28 cellular contexts compared by ENCODE assay signal in genomic region chr11:45800261-45800660, GRCh38.
"Had no signal": no experiment of that assay in that cellular context is flagged by ENCODE, and none has a peak within 500 bp of the region (broad histone marks: within the 10 kb centered on the region; RNA-seq: fewer than 3 reads in every experiment).

No MANE protein-coding gene starts in this region.

- H3K27me3 Mint-ChIP-seq: effector memory CD8-positive, alpha-beta T cell had no signal

- H3K27ac ChIP-seq: colonic mucosa, coronary artery, dorsolateral prefrontal cortex, epithelial cell of prostate, esophagus muscularis mucosa, esophagus squamous epithelium, foreskin keratinocyte, gastrocnemius medialis, gastroesophageal sphincter, heart left ventricle, heart right ventricle had no signal

- H3K4me1 ChIP-seq: foreskin keratinocyte, gastrocnemius medialis had no signal

- H3K4me3 Mint-ChIP-seq: dendritic cell treated with granulocyte-macrophage colony-stimulating factor and Interleukin-4, amounts not matched to agents 40 ng/mL and 50 ng/mL, for 4 days; effector memory CD8-positive, alpha-beta T cell; endodermal cell had no signal

- H3K9me3 Mint-ChIP-seq: dendritic cell treated with granulocyte-macrophage colony-stimulating factor and Interleukin-4, amounts not matched to agents 40 ng/mL and 50 ng/mL, for 4 days; effector memory CD8-positive, alpha-beta T cell; endodermal cell had no signal

- H3K4me3 ChIP-seq: colonic mucosa, coronary artery, dorsolateral prefrontal cortex, esophagus muscularis mucosa, esophagus squamous epithelium, gastrocnemius medialis, gastroesophageal sphincter, heart left ventricle, heart right ventricle had no signal

- DNase-seq: colonic mucosa; cortex of kidney; dermis blood vessel endothelial cell; dorsolateral prefrontal cortex; effector CD4-positive, alpha-beta T cell; effector CD8-positive, alpha-beta T cell; effector memory CD4-positive, alpha-beta T cell; effector memory CD8-positive, alpha-beta T cell; endodermal cell; erythroblast; esophagus squamous epithelium; foreskin fibroblast; foreskin keratinocyte; foreskin melanocyte; gastrocnemius medialis; glutamatergic neuron; heart left ventricle; heart right ventricle had no signal

- H3K36me3 ChIP-seq: colonic mucosa, esophagus muscularis mucosa, esophagus squamous epithelium, gastrocnemius medialis, gastroesophageal sphincter, heart left ventricle, heart right ventricle had no signal

- FAIRE-seq: colon, endometrium, endothelial cell of umbilical vein, frontal cortex had no signal

- ATAC-seq: effector memory CD8-positive, alpha-beta T cell; esophagus mucosa; foreskin keratinocyte; gastrocnemius medialis; gastroesophageal sphincter; heart left ventricle; heart right ventricle had no signal

- H3K27me3 ChIP-seq: colonic mucosa, dorsolateral prefrontal cortex, esophagus muscularis mucosa, esophagus squamous epithelium, foreskin keratinocyte, gastrocnemius medialis, gastroesophageal sphincter, heart left ventricle, heart right ventricle had no signal

- H3K27ac Mint-ChIP-seq: dendritic cell treated with granulocyte-macrophage colony-stimulating factor and Interleukin-4, amounts not matched to agents 40 ng/mL and 50 ng/mL, for 4 days; endodermal cell had no signal

- H3K4me1 Mint-ChIP-seq: endodermal cell had no signal

- H3K9me3 ChIP-seq: colonic mucosa, esophagus muscularis mucosa, esophagus squamous epithelium, gastrocnemius medialis, gastroesophageal sphincter, heart left ventricle, heart right ventricle had no signal
